25 cellular contexts compared by ENCODE assay signal in genomic region chr18:78902795-78903435, GRCh38.
DNase-seq lines count a peak whose midpoint lies in the region; ATAC-seq, FAIRE-seq and TF ChIP-seq lines count a peak whose summit lies in the region.
"Had no signal": no experiment of that assay in that cellular context is flagged by ENCODE, and none has a peak within 500 bp of the region (broad histone marks: within the 10 kb centered on the region; RNA-seq: fewer than 3 reads in every experiment).

No MANE protein-coding gene starts in this region.

- H3K4me3 ChIP-seq in GM23338 (no peak overlapping the region), kidney (ENCODE audit: low read length in 2 of 2) (no peak overlapping the region), osteoblast (ENCODE audit: insufficient read depth, low read length) (no peak overlapping the region)
- H3K4me3 ChIP-seq: K562, MG63, SJCRH30 had no signal

- H3K4me3 Mint-ChIP-seq in GM23338: no peak overlapping the region; the same call in 2 of the 3 replicates
- H3K4me3 Mint-ChIP-seq in chondrocyte (ENCODE audit: unreplicated experiment): no peak overlapping the region

- H3K4me2 ChIP-seq in GM23338: no peak overlapping the region
- no peak overlapping the region for H3K4me2 ChIP-seq in osteoblast (ENCODE audit: insufficient read depth, low read length)

- ATAC-seq in GM23338 (no peak), HG02840 (IDR thresholded peaks at IDR 0.05; ENCODE audit: low FRiP score, unreplicated experiment) (no peak), HG03520 (IDR thresholded peaks at IDR 0.05; ENCODE audit: unreplicated experiment) (no peak)
- ATAC-seq: HepG2, K562 had no signal

- intact Hi-C loops in kidney (cut with DNase I): no loop called here

- no peak for DNase-seq in GM23338 (ENCODE audit: low spot score)
- DNase-seq in chondrocyte (ENCODE audit: low spot score): peak; percentile 52
- DNase-seq in kidney: peak; percentile 39
- peak; percentile 41 for DNase-seq in osteoblast (ENCODE audit: insufficient read length, low spot score, missing footprints)
- DNase-seq in NCI-H774 (lab: John Stamatoyannopoulos, UW): no peak
- DNase-seq: Calu3; CD8-positive, alpha-beta memory T cell; DMS153; MG63; NCI-H1048; NCI-H1436 treated with DMSO at 0.1 percent for 48 hours; NCI-H2029; NCI-H2227 treated with DMSO at 0.1 percent for 48 hours; NCI-H510A treated with DMSO at 0.1 percent for 48 hours; NCI-H82; SJCRH30 had no signal

- H3F3A ChIP-seq in GM23338 (replicated peaks; ENCODE audit: low read depth): no peaks in the 10 kb centered on the region

- peaks cover 97% of the 10 kb centered on the region for H3K9me3 Mint-ChIP-seq in GM23338
- H3K9me3 Mint-ChIP-seq in chondrocyte (ENCODE audit: low read depth): peaks cover 30% of the 10 kb centered on the region

- TF ChIP-seq CTCF in GM23338 (conservative IDR thresholded peaks at IDR 0.05; ENCODE audit: low read depth in 2 of 2) (no peak), chondrocyte (IDR thresholded peaks at IDR 0.05) (no peak), kidney (IDR thresholded peaks at IDR 0.05; ENCODE audit: borderline replicate concordance, extremely low read depth, insufficient read depth) (no peak), osteoblast (IDR thresholded peaks at IDR 0.05; ENCODE audit: extremely low read depth, low read depth, low read length) (no peak)

- no peaks in the 10 kb centered on the region; the same call in 1 of the 2 replicates for H3K9me2 ChIP-seq in GM23338 (ENCODE audit: insufficient read depth)

- no peak for FAIRE-seq in kidney (lab: Jason Lieb, UNC)
- FAIRE-seq: A204.1, GM12891, HepG2, K562, RCC 7860 had no signal

- H4K20me1 ChIP-seq in GM23338 (replicated peaks; ENCODE audit: insufficient read depth) (no peaks in the 10 kb centered on the region), osteoblast (ENCODE audit: insufficient read depth, low read length) (no peaks in the 10 kb centered on the region)

- H3K9ac ChIP-seq in kidney (ENCODE audit: low read length in 2 of 2): no peak overlapping the region

- H3K4me1 Mint-ChIP-seq in GM23338 (peaks cover 7% of the 10 kb centered on the region; the same call in 2 of the 3 replicates), chondrocyte (ENCODE audit: low read depth) (no peaks in the 10 kb centered on the region)
- H3K4me1 Mint-ChIP-seq: CD8-positive, alpha-beta memory T cell had no signal

- H2AFZ ChIP-seq in GM23338 (peak overlapping the region; percentile 69; the same call in 1 of the 2 replicates), osteoblast (ENCODE audit: low read length) (no peak overlapping the region)

- H3K9me3 ChIP-seq in kidney (ENCODE audit: control insufficient read depth in 1 of 2, low read length in 2 of 2) (peaks cover 0 to 2% of the 10 kb centered on the region in 2 donors), osteoblast (ENCODE audit: low read depth, low read length) (peaks cover 5% of the 10 kb centered on the region)
- H3K9me3 ChIP-seq: MG63, SJCRH30 had no signal

- H3K36me3 Mint-ChIP-seq in GM23338 (ENCODE audit: low read depth): peaks cover 34% of the 10 kb centered on the region
- no peaks in the 10 kb centered on the region for H3K36me3 Mint-ChIP-seq in chondrocyte (ENCODE audit: low read depth)
- H3K36me3 Mint-ChIP-seq: CD8-positive, alpha-beta memory T cell had no signal

- H3K27me3 ChIP-seq in GM23338 (ENCODE audit: insufficient read depth): no peaks in the 10 kb centered on the region
- H3K27me3 ChIP-seq in osteoblast (ENCODE audit: insufficient read depth, low read length): no peaks in the 10 kb centered on the region
- H3K27me3 ChIP-seq: MG63, SJCRH30 had no signal

- H3K27me3 Mint-ChIP-seq in GM23338 (ENCODE audit: insufficient read depth, low read depth, poor library complexity) (peaks cover 18% of the 10 kb centered on the region), chondrocyte (ENCODE audit: low read depth) (no peaks in the 10 kb centered on the region)

- no peaks in the 10 kb centered on the region for H3K79me2 ChIP-seq in GM23338 (replicated peaks; ENCODE audit: insufficient read depth)
- no peaks in the 10 kb centered on the region for H3K79me2 ChIP-seq in osteoblast (ENCODE audit: insufficient read depth, low read length)

- H3K36me3 ChIP-seq in GM23338 (ENCODE audit: insufficient read depth) (no peaks in the 10 kb centered on the region), kidney (ENCODE audit: control insufficient read depth in 1 of 2, insufficient read depth in 2 of 2, low read length in 2 of 2) (no peaks in the 10 kb centered on the region), osteoblast (ENCODE audit: insufficient read depth, low read length) (no peaks in the 10 kb centered on the region)
- H3K36me3 ChIP-seq: MG63, SJCRH30 had no signal

- H3K27ac ChIP-seq in GM23338 (ENCODE audit: low read depth): no peak overlapping the region
- no peak overlapping the region for H3K27ac ChIP-seq in kidney (ENCODE audit: low read depth in 2 of 2, low read length in 2 of 2)
- no peak overlapping the region for H3K27ac ChIP-seq in osteoblast (ENCODE audit: low read depth, low read length)
- H3K27ac ChIP-seq: C4-2B, HL-60, SJCRH30 had no signal

- H3K27ac Mint-ChIP-seq in GM23338 (no peak overlapping the region), chondrocyte (ENCODE audit: unreplicated experiment) (no peak overlapping the region)

- no peaks in the 10 kb centered on the region; the same call in 1 of the 2 replicates for H3K4me1 ChIP-seq in GM23338 (ENCODE audit: insufficient read depth)
- H3K4me1 ChIP-seq in kidney (ENCODE audit: control insufficient read depth in 1 of 2, insufficient read depth in 1 of 2, low read depth in 1 of 2, low read length in 2 of 2): no peaks in the 10 kb centered on the region
- no peaks in the 10 kb centered on the region for H3K4me1 ChIP-seq in osteoblast (ENCODE audit: insufficient read depth, low read length)
- H3K4me1 ChIP-seq: SJCRH30 had no signal

TF ChIP-seq in GM23338, 12 proteins besides CTCF, POLR2A, EP300 and RAD21 (continues in another document):
- TF ChIP-seq NANOG (IDR thresholded peaks at IDR 0.05; ENCODE audit: borderline replicate concordance) (no peak), CREB1 (CRISPR knock-in tag; IDR thresholded peaks at IDR 0.05; ENCODE audit: low read depth) (no peak), EZH2phosphoT487 (IDR thresholded peaks at IDR 0.05; ENCODE audit: unreplicated experiment) (no peak), REST (IDR thresholded peaks at IDR 0.05; ENCODE audit: unreplicated experiment) (no peak), ZNF114 (CRISPR knock-in tag; IDR thresholded peaks at IDR 0.05) (no peak), POLR2AphosphoS5 (IDR thresholded peaks at IDR 0.05; ENCODE audit: low read depth) (no peak), ETS1 (IDR thresholded peaks at IDR 0.05) (no peak), JUNB (IDR thresholded peaks at IDR 0.05; ENCODE audit: unreplicated experiment) (no peak), ZNF331 (CRISPR knock-in tag; IDR thresholded peaks at IDR 0.05; ENCODE audit: low read depth) (no peak)

Comparison
In these comparisons a context has a peak if more than half of its experiments do, and no peak if none do; other contexts are left out.
1. DNase-seq: peak in chondrocyte (single experiment), kidney (single experiment) and osteoblast (single experiment); none in GM23338 (single experiment) and NCI-H774 (single experiment).